In the genomic region with DNA sequence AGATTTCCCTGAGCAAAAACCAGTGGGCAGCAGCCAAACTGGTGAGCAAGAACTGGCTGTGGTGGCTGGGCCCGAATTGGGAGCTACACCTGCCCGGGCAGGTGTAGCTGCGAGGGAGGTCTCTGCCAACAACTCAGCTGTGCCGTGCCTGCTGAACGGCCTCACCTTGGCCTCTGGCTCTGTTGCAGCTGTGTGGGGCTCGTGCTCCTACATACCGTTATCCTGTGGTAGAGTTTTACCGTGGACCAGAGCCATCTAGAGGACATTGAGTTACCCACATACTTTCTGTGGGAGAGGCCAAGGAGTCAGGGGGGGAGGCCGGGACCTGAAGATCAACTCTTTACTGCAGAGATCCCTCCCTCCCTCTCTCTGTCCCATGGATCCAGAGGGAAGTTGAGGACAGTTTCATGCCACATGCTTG, we compare ENCODE assay signal across 2 cellular contexts.
A peak's percentile ranks its signal among the peaks of the same experiment; 100 is the strongest.
TF ChIP-seq lines count a peak whose summit lies in the region.

No MANE protein-coding gene starts in this region.

TF ChIP-seq in IMR-90, 13 proteins besides CTCF, POLR2A, EP300 and RAD21 (continued from another document):
- TF ChIP-seq, protein P1, sequence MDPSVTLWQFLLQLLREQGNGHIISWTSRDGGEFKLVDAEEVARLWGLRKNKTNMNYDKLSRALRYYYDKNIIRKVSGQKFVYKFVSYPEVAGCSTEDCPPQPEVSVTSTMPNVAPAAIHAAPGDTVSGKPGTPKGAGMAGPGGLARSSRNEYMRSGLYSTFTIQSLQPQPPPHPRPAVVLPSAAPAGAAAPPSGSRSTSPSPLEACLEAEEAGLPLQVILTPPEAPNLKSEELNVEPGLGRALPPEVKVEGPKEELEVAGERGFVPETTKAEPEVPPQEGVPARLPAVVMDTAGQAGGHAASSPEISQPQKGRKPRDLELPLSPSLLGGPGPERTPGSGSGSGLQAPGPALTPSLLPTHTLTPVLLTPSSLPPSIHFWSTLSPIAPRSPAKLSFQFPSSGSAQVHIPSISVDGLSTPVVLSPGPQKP (IDR thresholded peaks at IDR 0.05; ENCODE audit: borderline replicate concordance, low read depth, low read length) = no peak
- TF ChIP-seq, protein P2, sequence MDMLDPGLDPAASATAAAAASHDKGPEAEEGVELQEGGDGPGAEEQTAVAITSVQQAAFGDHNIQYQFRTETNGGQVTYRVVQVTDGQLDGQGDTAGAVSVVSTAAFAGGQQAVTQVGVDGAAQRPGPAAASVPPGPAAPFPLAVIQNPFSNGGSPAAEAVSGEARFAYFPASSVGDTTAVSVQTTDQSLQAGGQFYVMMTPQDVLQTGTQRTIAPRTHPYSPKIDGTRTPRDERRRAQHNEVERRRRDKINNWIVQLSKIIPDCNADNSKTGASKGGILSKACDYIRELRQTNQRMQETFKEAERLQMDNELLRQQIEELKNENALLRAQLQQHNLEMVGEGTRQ (IDR thresholded peaks at IDR 0.05; ENCODE audit: low read depth, low read length) = no peak
- TF ChIP-seq MAFK (IDR thresholded peaks at IDR 0.05; ENCODE audit: low read depth, low read length) (no peak), MXI1 (IDR thresholded peaks at IDR 0.05; ENCODE audit: borderline replicate concordance, low read depth, low read length) (no peak), FOS (IDR thresholded peaks at IDR 0.05; ENCODE audit: low read depth, low read length) (no peak), RCOR1 (IDR thresholded peaks at IDR 0.05; ENCODE audit: insufficient replicate concordance, low read length) (no peak), CEBPB (IDR thresholded peaks at IDR 0.05; ENCODE audit: low read depth, low read length) (no peak), MAZ (IDR thresholded peaks at IDR 0.05; ENCODE audit: borderline replicate concordance, low read depth, low read length) (no peak), CHD1 (IDR thresholded peaks at IDR 0.05; ENCODE audit: low read depth, low read length) (no peak), NFE2L2 (IDR thresholded peaks at IDR 0.05; ENCODE audit: low read depth, low read length) (no peak), SMC3 (IDR thresholded peaks at IDR 0.05; ENCODE audit: low read depth, low read length) (no peak), BHLHE40 (IDR thresholded peaks at IDR 0.05; ENCODE audit: low read depth, low read length) (no peak)

TF ChIP-seq in liver, 16 proteins besides CTCF, POLR2A, EP300 and RAD21 (continued from another document):
- TF ChIP-seq TAF1 (conservative IDR thresholded peaks at IDR 0.05) = no peak
- TF ChIP-seq GABPA (IDR thresholded peaks at IDR 0.05 in 1 of 2, conservative IDR thresholded peaks at IDR 0.05 in 1 of 2) = no peak
- peak; percentile 23 for TF ChIP-seq SP1 (IDR thresholded peaks at IDR 0.05)
- TF ChIP-seq YY1 (IDR thresholded peaks at IDR 0.05) = no peak
- TF ChIP-seq, protein P3, sequence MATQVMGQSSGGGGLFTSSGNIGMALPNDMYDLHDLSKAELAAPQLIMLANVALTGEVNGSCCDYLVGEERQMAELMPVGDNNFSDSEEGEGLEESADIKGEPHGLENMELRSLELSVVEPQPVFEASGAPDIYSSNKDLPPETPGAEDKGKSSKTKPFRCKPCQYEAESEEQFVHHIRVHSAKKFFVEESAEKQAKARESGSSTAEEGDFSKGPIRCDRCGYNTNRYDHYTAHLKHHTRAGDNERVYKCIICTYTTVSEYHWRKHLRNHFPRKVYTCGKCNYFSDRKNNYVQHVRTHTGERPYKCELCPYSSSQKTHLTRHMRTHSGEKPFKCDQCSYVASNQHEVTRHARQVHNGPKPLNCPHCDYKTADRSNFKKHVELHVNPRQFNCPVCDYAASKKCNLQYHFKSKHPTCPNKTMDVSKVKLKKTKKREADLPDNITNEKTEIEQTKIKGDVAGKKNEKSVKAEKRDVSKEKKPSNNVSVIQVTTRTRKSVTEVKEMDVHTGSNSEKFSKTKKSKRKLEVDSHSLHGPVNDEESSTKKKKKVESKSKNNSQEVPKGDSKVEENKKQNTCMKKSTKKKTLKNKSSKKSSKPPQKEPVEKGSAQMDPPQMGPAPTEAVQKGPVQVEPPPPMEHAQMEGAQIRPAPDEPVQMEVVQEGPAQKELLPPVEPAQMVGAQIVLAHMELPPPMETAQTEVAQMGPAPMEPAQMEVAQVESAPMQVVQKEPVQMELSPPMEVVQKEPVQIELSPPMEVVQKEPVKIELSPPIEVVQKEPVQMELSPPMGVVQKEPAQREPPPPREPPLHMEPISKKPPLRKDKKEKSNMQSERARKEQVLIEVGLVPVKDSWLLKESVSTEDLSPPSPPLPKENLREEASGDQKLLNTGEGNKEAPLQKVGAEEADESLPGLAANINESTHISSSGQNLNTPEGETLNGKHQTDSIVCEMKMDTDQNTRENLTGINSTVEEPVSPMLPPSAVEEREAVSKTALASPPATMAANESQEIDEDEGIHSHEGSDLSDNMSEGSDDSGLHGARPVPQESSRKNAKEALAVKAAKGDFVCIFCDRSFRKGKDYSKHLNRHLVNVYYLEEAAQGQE (IDR thresholded peaks at IDR 0.05) = peak; percentile 16
- TF ChIP-seq, protein P4, sequence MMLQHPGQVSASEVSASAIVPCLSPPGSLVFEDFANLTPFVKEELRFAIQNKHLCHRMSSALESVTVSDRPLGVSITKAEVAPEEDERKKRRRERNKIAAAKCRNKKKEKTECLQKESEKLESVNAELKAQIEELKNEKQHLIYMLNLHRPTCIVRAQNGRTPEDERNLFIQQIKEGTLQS (IDR thresholded peaks at IDR 0.05) = no peak
- TF ChIP-seq RXRA (IDR thresholded peaks at IDR 0.05) = peak; percentile 70 to 74
- TF ChIP-seq HNF4A (conservative IDR thresholded peaks at IDR 0.05) = peak; percentile 52 to 56
- TF ChIP-seq, protein P5, sequence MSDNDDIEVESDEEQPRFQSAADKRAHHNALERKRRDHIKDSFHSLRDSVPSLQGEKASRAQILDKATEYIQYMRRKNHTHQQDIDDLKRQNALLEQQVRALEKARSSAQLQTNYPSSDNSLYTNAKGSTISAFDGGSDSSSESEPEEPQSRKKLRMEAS (IDR thresholded peaks at IDR 0.05) = peak; percentile 30
